ENCODE assay signal across 8 cellular contexts in the genomic region with DNA sequence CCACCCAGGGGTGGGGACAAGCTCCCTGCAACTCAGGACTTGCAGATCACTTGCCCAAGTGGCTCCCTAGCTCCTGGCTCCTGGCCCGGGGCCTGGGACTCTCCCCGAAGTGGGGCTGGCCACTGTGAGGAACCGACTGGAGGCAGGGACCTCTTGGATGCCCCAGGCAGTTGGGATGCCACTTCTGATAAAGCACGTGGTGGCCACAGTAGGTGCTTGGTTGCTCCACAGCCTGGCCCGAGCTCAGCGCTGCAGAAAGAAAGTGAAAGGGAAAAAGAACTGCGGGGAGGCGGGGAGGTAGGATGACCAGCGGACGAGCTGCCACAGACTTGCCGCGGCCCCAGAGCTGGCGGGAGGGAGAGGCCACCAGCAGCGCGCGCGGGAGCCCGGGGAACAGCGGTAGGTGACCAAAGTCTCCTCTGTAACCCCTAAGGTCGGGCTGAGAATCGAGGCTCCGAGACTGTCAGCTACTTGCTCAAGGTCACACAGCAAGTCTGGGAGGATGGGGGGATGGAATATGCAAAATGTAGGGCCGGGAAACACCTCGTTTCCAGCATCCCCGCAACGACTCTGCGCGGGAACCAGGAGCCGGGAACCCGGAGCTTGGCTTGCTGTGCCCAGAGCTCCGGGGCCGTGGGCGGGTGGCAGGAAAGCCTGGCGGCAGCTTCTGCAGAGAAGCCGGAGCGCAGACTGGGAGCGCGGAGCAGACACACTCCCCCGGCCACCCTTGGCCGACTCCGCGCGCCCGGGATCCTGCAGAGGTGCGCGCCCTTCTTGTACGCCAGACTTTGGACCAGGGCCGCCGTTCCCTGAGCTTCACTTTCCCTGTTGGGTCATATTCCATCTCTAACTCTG. TPM values are rescaled to one million over a fixed set of nuclear protein-coding genes. Genes with fewer than 3 reads are reported as not detected.
A peak's percentile ranks its signal among the peaks of the same experiment; 100 is the strongest.
DNase-seq lines count a peak whose midpoint lies in the region; ATAC-seq, FAIRE-seq and TF ChIP-seq lines count a peak whose summit lies in the region.

No MANE protein-coding gene starts in this region.

- peak in 1 of 2 donors; percentile 57 for TF ChIP-seq POLR2A in adrenal gland (IDR thresholded peaks at IDR 0.05)

- no peak for ATAC-seq in GM19023 (IDR thresholded peaks at IDR 0.05; ENCODE audit: unreplicated experiment)

- WGBS in HUES64: 8% methylated on average over 49 of the region's 49 CpGs
- WGBS in adrenal gland, 4 donors: 0 to 1% (median 0%) methylated on average over 17 to 49 of the region's 49 CpGs
- WGBS in small intestine, 3 donors: 0 to 1% (median 1%) methylated on average over 45 to 49 of the region's 49 CpGs

- intact Hi-C loops in adrenal gland (cut with DNase I): no loop called here

- peak overlapping the region; percentile 54 for H3K4me3 ChIP-seq in HUES64 (ENCODE audit: low read length)
- peak overlapping the region; percentile 25 to 74 (median 50) for H3K4me3 ChIP-seq in adrenal gland
- H3K4me3 ChIP-seq in iPS-15b (ENCODE audit: low read depth, low read length): peak overlapping the region; percentile 47
- peak overlapping the region; percentile 63 to 80 for H3K4me3 ChIP-seq in small intestine (ENCODE audit: low read depth in 1 of 2, low read length in 2 of 2)

- H3K27ac ChIP-seq in HUES64 (ENCODE audit: low read depth, low read length): no peak overlapping the region
- H3K27ac ChIP-seq in adrenal gland: peak overlapping the region in 3 of 5 donors; percentile 42 to 63 (median 58)
- H3K27ac ChIP-seq in small intestine (ENCODE audit: low read depth in 1 of 2, low read length in 1 of 2): peak overlapping the region; percentile 89 to 94

- peak; percentile 67 for DNase-seq in activated CD8-positive, alpha-beta memory T cell treated with anti-CD3 and anti-CD28 coated beads, Interleukin-2, amount 50 U/mL, for 48 hours
- no peak for DNase-seq in activated CD8-positive, alpha-beta memory T cell treated with anti-CD3 and anti-CD28 coated beads, Interleukin-2, amount 50 U/mL, for 4 hours
- DNase-seq in adrenal gland (peak; percentile 55 to 85 (median 77)), small intestine (peak; percentile 86), NCI-H187 treated with DMSO at 0.1 percent for 48 hours (lab: John Stamatoyannopoulos, UW) (no peak)

- no peak for FAIRE-seq in small intestine (lab: Jason Lieb, UNC)

- no peak overlapping the region; the same call in 1 of the 2 replicates for H3K9ac ChIP-seq in HUES64 (ENCODE audit: low read depth, low read length)
- H3K9ac ChIP-seq in iPS-15b (ENCODE audit: low read depth, low read length): no peak overlapping the region

- TF ChIP-seq CTCF in adrenal gland (IDR thresholded peaks at IDR 0.05): no peak

- H3K27me3 ChIP-seq in HUES64 (ENCODE audit: insufficient read depth, low read length) (peaks cover 43% of the 10 kb centered on the region), adrenal gland (no peaks in the 10 kb centered on the region), iPS-15b (ENCODE audit: control insufficient read depth, insufficient read depth, low read length) (peaks cover 41% of the 10 kb centered on the region), small intestine (ENCODE audit: control insufficient read depth in 2 of 2, insufficient read depth in 2 of 2, low read length in 2 of 2) (no peaks in the 10 kb centered on the region)

- H3K9me3 ChIP-seq in HUES64 (ENCODE audit: insufficient read depth, low read depth, low read length): no peaks in the 10 kb centered on the region
- no peaks in the 10 kb centered on the region for H3K9me3 ChIP-seq in adrenal gland (replicated peaks in 1 of 3)
- H3K9me3 ChIP-seq in iPS-15b (ENCODE audit: control insufficient read depth, insufficient read depth, low read length): no peaks in the 10 kb centered on the region
- H3K9me3 ChIP-seq in small intestine (ENCODE audit: control insufficient read depth, low read depth): no peaks in the 10 kb centered on the region

- H3K36me3 ChIP-seq in HUES64 (ENCODE audit: insufficient read depth, low read length): no peaks in the 10 kb centered on the region
- H3K36me3 ChIP-seq in adrenal gland (replicated peaks in 1 of 2): no peaks in the 10 kb centered on the region
- no peaks in the 10 kb centered on the region for H3K36me3 ChIP-seq in iPS-15b (ENCODE audit: control insufficient read depth, insufficient read depth, low read length)
- no peaks in the 10 kb centered on the region for H3K36me3 ChIP-seq in small intestine (ENCODE audit: control insufficient read depth in 2 of 2, insufficient read depth in 2 of 2, low read length in 2 of 2)

- H3K4me1 ChIP-seq in HUES64 (ENCODE audit: insufficient read depth, low read length) (0 out of 2 replicates have a peak, but pooled peaks cover 7% of the 10 kb centered on the region), adrenal gland (replicated peaks in 1 of 2) (peaks cover 7 to 8% of the 10 kb centered on the region in 2 donors), iPS-15b (ENCODE audit: control insufficient read depth, insufficient read depth, low read length) (peaks cover 6% of the 10 kb centered on the region), small intestine (ENCODE audit: control insufficient read depth in 2 of 2, insufficient read depth in 1 of 2, low read depth in 1 of 2, low read length in 1 of 2) (peaks cover 3 to 11% of the 10 kb centered on the region in 2 donors)

RNA-seq across cellular contexts. Expression of a gene that starts 1.9 kb away (rescaled TPM):
- polyA plus RNA-seq in HUES64 (2013, experiment 1 of 2): not detected
- 0.13 TPM for polyA plus RNA-seq in HUES64 (2013, experiment 2 of 2)
- total RNA-seq in adrenal gland: 10 to 100 TPM in 7 of 8 donors, 1 to 10 TPM in 1; 6.5 to 48.1 (median 20.6) TPM
- 10 to 100 TPM in 1 of 3 donors, 1 to 10 TPM in 2; 4.4 to 37.2 (median 7.9) TPM for polyA plus RNA-seq in adrenal gland
- 10 to 100 TPM in 2 of 3 donors, 1 to 10 TPM in 1; 9.2 to 11.7 (median 11.6) TPM for polyA plus RNA-seq in small intestine

Comparison
In these comparisons a context has a peak if more than half of its experiments do, and no peak if none do; other contexts are left out.
1. DNase-seq: peak in activated CD8-positive, alpha-beta memory T cell treated with anti-CD3 and anti-CD28 coated beads, Interleukin-2, amount 50 U/mL, for 48 hours (single experiment), adrenal gland (7 of 7) and small intestine (single experiment); none in activated CD8-positive, alpha-beta memory T cell treated with anti-CD3 and anti-CD28 coated beads, Interleukin-2, amount 50 U/mL, for 4 hours (single experiment) and NCI-H187 treated with DMSO at 0.1 percent for 48 hours (single experiment).
2. Peak in every context shown above with its lines, with median percentiles within 50 percentile points of each other: H3K4me3 ChIP-seq.